Comparison of ENCODE assay signal across 8 cellular contexts in genomic region chr22:32473388-32473952, GRCh38. TPM values are rescaled to one million over a fixed set of nuclear protein-coding genes. Genes with fewer than 3 reads are reported as not detected.
DNase-seq lines count a peak whose midpoint lies in the region; ATAC-seq and TF ChIP-seq lines count a peak whose summit lies in the region.

No MANE protein-coding gene starts in this region.

- TF ChIP-seq POLR2A in ovary (IDR thresholded peaks at IDR 0.05): no peak

- H3K4me3 Mint-ChIP-seq in activated naive CD4-positive, alpha-beta T cell treated with anti-CD3 and anti-CD28 coated beads, Interleukin-2, amount 10 ng/mL, durations not matched to agents 7 days and 5 days: peak overlapping the region; percentile 95

- DNase-seq in DMS114 treated with DMSO at 0.1 percent for 48 hours (lab: John Stamatoyannopoulos, UW; ENCODE audit: unreplicated experiment): peak; percentile 41
- peak; percentile 52 for DNase-seq in HuH-7 (ENCODE audit: low spot score)
- DNase-seq in OCI-M2 (lab: John Stamatoyannopoulos, UW; ENCODE audit: unreplicated experiment): peak; percentile 52
- peak; percentile 65 for DNase-seq in activated naive CD4-positive, alpha-beta T cell treated with anti-CD3 and anti-CD28 coated beads, Interleukin-2, amount 10 ng/mL, durations not matched to agents 7 days and 5 days
- peak; percentile 80 for DNase-seq in globus pallidus (ENCODE audit: low spot score)
- peak; percentile 10 to 38 (median 30) for DNase-seq in ovary
- no peak for DNase-seq in NCI-H774 (lab: John Stamatoyannopoulos, UW)

- H3K4me1 Mint-ChIP-seq in activated naive CD4-positive, alpha-beta T cell treated with anti-CD3 and anti-CD28 coated beads, Interleukin-2, amount 10 ng/mL, durations not matched to agents 7 days and 5 days: peaks cover 17% of the 10 kb centered on the region

- peaks cover 2% of the 10 kb centered on the region for H3K36me3 Mint-ChIP-seq in activated naive CD4-positive, alpha-beta T cell treated with anti-CD3 and anti-CD28 coated beads, Interleukin-2, amount 10 ng/mL, durations not matched to agents 7 days and 5 days

- WGBS in ovary, 3 donors: 30 to 40% (median 36%) methylated on average over 6 of the region's 6 CpGs

- H3K4me1 ChIP-seq in ovary (ENCODE audit: insufficient read depth): peaks cover 5% of the 10 kb centered on the region

- no peaks in the 10 kb centered on the region for H3K36me3 ChIP-seq in ovary

- intact Hi-C loops in ovary (cut with DNase I): loop anchor here in 1 of 4 donors (10.0 kb wide), 1 partner anchor 739 kb away; no protein-coding TSS in a partner anchor

- no peak for TF ChIP-seq EP300 in ovary (IDR thresholded peaks at IDR 0.05)

- H3K9me3 ChIP-seq in ovary: no peaks in the 10 kb centered on the region

- H3K9me3 Mint-ChIP-seq in activated naive CD4-positive, alpha-beta T cell treated with anti-CD3 and anti-CD28 coated beads, Interleukin-2, amount 10 ng/mL, durations not matched to agents 7 days and 5 days: no peaks in the 10 kb centered on the region

- no peak for ATAC-seq in HG03135 (IDR thresholded peaks at IDR 0.05; ENCODE audit: unreplicated experiment)

- H3K27me3 Mint-ChIP-seq in activated naive CD4-positive, alpha-beta T cell treated with anti-CD3 and anti-CD28 coated beads, Interleukin-2, amount 10 ng/mL, durations not matched to agents 7 days and 5 days: peaks cover 4% of the 10 kb centered on the region

- peak overlapping the region; percentile 97 for H3K27ac Mint-ChIP-seq in activated naive CD4-positive, alpha-beta T cell treated with anti-CD3 and anti-CD28 coated beads, Interleukin-2, amount 10 ng/mL, durations not matched to agents 7 days and 5 days

- peak in 2 of 3 donors; percentile 32 to 34 for TF ChIP-seq CTCF in ovary (IDR thresholded peaks at IDR 0.05)

- H3K4me3 ChIP-seq in ovary: no peak overlapping the region

- CTCF ChIA-PET in activated naive CD4-positive, alpha-beta T cell treated with anti-CD3 and anti-CD28 coated beads, Interleukin-2, amount 10 ng/mL, durations not matched to agents 7 days and 5 days (lab: Charles Lee): interaction anchor here (0.6 to 2.6 kb wide), 8 partner anchors 8 to 523 kb away, joined by 3 to 12 read pairs (median 4); partner anchors contain the start of gene RTCB

- H3K27me3 ChIP-seq in ovary: no peaks in the 10 kb centered on the region

- no peak overlapping the region for H3K27ac ChIP-seq in ovary

RNA-seq across cellular contexts. Expression of gene FBXO7, which starts 1.1 kb away (rescaled TPM):
- 10 to 100 TPM; 70.7 to 94.1 (median 85.6) TPM for total RNA-seq in ovary
- polyA plus RNA-seq in ovary: 100 to 1,000 TPM in 1 of 2 donors, 10 to 100 TPM in 1; 69.7 to 151 TPM

RNA-seq across cellular contexts. Expression of gene BPIFC, which starts 9.2 kb away (rescaled TPM):
- not detected for total RNA-seq in ovary
- not detected for polyA plus RNA-seq in ovary
